Comparison of ENCODE assay signal across 29 cellular contexts in genomic region chr20:49942303-49942702, GRCh38. TPM values are rescaled to one million over a fixed set of nuclear protein-coding genes. Genes with fewer than 3 reads are reported as not detected.
"Had no signal": no experiment of that assay in that cellular context is flagged by ENCODE, and none has a peak within 500 bp of the region (broad histone marks: within the 10 kb centered on the region; RNA-seq: fewer than 3 reads in every experiment).

No MANE protein-coding gene starts in this region.

- H3K27ac Mint-ChIP-seq: memory B cell, nephron, progenitor cell of endocrine pancreas had no signal

- H3K4me3 Mint-ChIP-seq: memory B cell; nephron; neural crest cell; stimulated activated naive B cell treated with anti-CD40 and anti-IgM and Interleukin-4, amounts not matched to agents 10 μg/mL and 1 μg/mL and 100 μg/mL, for 72 hours had no signal

- H3K27me3 ChIP-seq: heart right ventricle, hepatocyte, neutrophil, right atrium auricular region, right lobe of liver, stomach, testis, thyroid gland, upper lobe of right lung had no signal

- ATAC-seq: heart right ventricle; mucosa of descending colon; naive thymus-derived CD4-positive, alpha-beta T cell; right lobe of liver; stimulated activated naive B cell treated with anti-CD40 and anti-IgM and Interleukin-4, amounts not matched to agents 10 μg/mL and 1 μg/mL and 100 μg/mL, for 72 hours; stimulated activated naive CD8-positive, alpha-beta T cell treated with anti-CD3 and anti-CD28 coated beads, Interleukin-15, Interleukin-2, amounts not matched to agents 100 U/mL and 50 U/mL, for 24 hours; upper lobe of right lung had no signal

- H3K27ac ChIP-seq: heart right ventricle, hepatocyte, left ventricle myocardium inferior, neutrophil, right atrium auricular region, right lobe of liver, skin epidermis, stomach, testis, thyroid gland, upper lobe of right lung had no signal

- H3K4me3 ChIP-seq: heart right ventricle, hepatocyte, left ventricle myocardium inferior, lung, mucosa of descending colon, right atrium auricular region, right lobe of liver, skin epidermis, stomach, testis, thyroid gland, upper lobe of right lung had no signal

- FAIRE-seq: urothelium cell line had no signal

- H3K9me3 Mint-ChIP-seq: memory B cell; naive thymus-derived CD4-positive, alpha-beta T cell; nephron; neural crest cell; stimulated activated naive B cell treated with anti-CD40 and anti-IgM and Interleukin-4, amounts not matched to agents 10 μg/mL and 1 μg/mL and 100 μg/mL, for 72 hours had no signal

- H3K9me3 ChIP-seq: heart right ventricle, left ventricle myocardium inferior, mucosa of descending colon, neutrophil, right atrium auricular region, right lobe of liver, stomach, testis, thyroid gland, upper lobe of right lung had no signal

- H2AFZ ChIP-seq: hepatocyte had no signal

- H3K4me2 ChIP-seq: hepatocyte had no signal

- DNase-seq: heart right ventricle; islet precursor cell; left ventricle myocardium inferior; midbrain; mucosa of descending colon; naive thymus-derived CD4-positive, alpha-beta T cell; occipital lobe; right lobe of liver; stimulated activated CD4-positive, alpha-beta T cell treated with anti-CD3 and anti-CD28 coated beads, Interleukin-12 subunit alpha, Interleukin-12 subunit beta, amount 100 ng/mL, for 4 hours; stimulated activated CD4-positive, alpha-beta T cell treated with anti-CD3 and anti-CD28 coated beads, Interleukin-15, amount 100 ng/mL, for 24 hours; stimulated activated CD4-positive, alpha-beta T cell treated with anti-CD3 and anti-CD28 coated beads, Interleukin-2, amount 100 ng/mL, for 24 hours; stimulated activated CD4-positive, alpha-beta T cell treated with anti-CD3 and anti-CD28 coated beads, Interleukin-4, amount 100 ng/mL, for 1 hour; stimulated activated naive B cell treated with anti-CD40 and anti-IgM and Interleukin-4, amounts not matched to agents 10 μg/mL and 1 μg/mL and 100 μg/mL, for 72 hours; stimulated activated naive CD8-positive, alpha-beta T cell treated with anti-CD3 and anti-CD28 coated beads, Interleukin-15, Interleukin-2, amounts not matched to agents 100 U/mL and 50 U/mL, for 24 hours; stomach; testis; thyroid gland; upper lobe of right lung had no signal

- H3K27me3 Mint-ChIP-seq: memory B cell; naive thymus-derived CD4-positive, alpha-beta T cell; progenitor cell of endocrine pancreas; stimulated activated naive B cell treated with anti-CD40 and anti-IgM and Interleukin-4, amounts not matched to agents 10 μg/mL and 1 μg/mL and 100 μg/mL, for 72 hours had no signal

RNA-seq across cellular contexts. Expression of gene SNAI1, which starts 40.5 kb away (rescaled TPM):
- total RNA-seq: kidney epithelial cell, occipital lobe had no signal
